ENCODE assay signal across 3 cellular contexts in the genomic region with DNA sequence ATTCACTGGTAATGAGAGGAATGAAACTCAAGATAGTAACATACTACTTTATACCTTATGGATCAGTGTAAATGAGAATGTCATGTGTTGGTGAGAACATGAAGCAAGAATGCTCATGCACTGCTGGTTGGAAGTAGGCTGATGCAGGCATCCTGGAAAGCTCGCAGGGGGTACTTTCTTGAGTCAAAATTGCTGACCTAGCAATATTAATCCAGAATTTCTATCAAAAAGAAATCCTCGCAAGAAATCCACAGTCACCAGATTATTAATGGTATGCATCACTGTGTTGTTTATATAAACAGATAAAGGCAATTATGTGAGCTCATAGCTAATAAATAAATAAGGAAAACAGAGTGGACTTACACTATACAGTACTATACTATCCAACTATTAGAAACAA.
TF ChIP-seq lines count a peak whose summit lies in the region.

No MANE protein-coding gene starts in this region.

TF ChIP-seq in A549, 52 proteins besides CTCF, POLR2A, EP300 and RAD21:
- TF ChIP-seq, protein P1, sequence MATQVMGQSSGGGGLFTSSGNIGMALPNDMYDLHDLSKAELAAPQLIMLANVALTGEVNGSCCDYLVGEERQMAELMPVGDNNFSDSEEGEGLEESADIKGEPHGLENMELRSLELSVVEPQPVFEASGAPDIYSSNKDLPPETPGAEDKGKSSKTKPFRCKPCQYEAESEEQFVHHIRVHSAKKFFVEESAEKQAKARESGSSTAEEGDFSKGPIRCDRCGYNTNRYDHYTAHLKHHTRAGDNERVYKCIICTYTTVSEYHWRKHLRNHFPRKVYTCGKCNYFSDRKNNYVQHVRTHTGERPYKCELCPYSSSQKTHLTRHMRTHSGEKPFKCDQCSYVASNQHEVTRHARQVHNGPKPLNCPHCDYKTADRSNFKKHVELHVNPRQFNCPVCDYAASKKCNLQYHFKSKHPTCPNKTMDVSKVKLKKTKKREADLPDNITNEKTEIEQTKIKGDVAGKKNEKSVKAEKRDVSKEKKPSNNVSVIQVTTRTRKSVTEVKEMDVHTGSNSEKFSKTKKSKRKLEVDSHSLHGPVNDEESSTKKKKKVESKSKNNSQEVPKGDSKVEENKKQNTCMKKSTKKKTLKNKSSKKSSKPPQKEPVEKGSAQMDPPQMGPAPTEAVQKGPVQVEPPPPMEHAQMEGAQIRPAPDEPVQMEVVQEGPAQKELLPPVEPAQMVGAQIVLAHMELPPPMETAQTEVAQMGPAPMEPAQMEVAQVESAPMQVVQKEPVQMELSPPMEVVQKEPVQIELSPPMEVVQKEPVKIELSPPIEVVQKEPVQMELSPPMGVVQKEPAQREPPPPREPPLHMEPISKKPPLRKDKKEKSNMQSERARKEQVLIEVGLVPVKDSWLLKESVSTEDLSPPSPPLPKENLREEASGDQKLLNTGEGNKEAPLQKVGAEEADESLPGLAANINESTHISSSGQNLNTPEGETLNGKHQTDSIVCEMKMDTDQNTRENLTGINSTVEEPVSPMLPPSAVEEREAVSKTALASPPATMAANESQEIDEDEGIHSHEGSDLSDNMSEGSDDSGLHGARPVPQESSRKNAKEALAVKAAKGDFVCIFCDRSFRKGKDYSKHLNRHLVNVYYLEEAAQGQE (IDR thresholded peaks at IDR 0.05): no peak
- TF ChIP-seq MAFK (IDR thresholded peaks at IDR 0.05; ENCODE audit: partially characterized antibody): peak; percentile 98

TF ChIP-seq in IMR-90, 13 proteins besides CTCF, POLR2A, EP300 and RAD21:
- TF ChIP-seq RCOR1 (IDR thresholded peaks at IDR 0.05; ENCODE audit: insufficient replicate concordance, low read length) (no peak), USF2 (IDR thresholded peaks at IDR 0.05; ENCODE audit: low read depth, low read length) (no peak), MAFK (IDR thresholded peaks at IDR 0.05; ENCODE audit: low read depth, low read length) (peak; percentile 98)

TF ChIP-seq in H1, 55 proteins besides CTCF, POLR2A, EP300 and RAD21:
- peak; percentile 96 for TF ChIP-seq MAFK (IDR thresholded peaks at IDR 0.05; ENCODE audit: low read depth, low read length)
- TF ChIP-seq CEBPB (IDR thresholded peaks at IDR 0.05; ENCODE audit: low read depth, low read length): no peak
- no peak for TF ChIP-seq PHF8 (conservative IDR thresholded peaks at IDR 0.05; ENCODE audit: low read depth, low read length)
